15 cellular contexts compared by ENCODE assay signal in the genomic region with DNA sequence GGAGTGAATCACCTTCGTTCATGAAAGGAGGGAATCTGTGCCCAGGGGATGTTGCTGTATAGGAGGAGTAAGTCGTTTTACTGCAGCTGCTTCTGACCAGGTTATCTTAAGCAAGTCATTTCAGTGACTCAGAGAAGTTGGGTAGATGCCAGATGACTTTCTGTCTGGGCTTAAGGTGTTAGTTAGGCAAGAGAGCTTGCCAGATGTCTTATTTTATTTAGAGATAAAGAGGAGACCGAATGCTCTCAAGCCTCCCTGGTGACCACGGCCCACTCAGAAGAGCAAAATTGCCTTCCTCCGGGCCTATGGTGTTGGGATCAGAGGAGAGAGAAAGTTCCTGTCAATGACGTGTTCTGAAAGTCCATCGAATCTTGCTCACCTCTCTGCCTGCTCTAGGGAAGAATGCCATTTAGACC. TPM values are rescaled to one million over a fixed set of nuclear protein-coding genes. Genes with fewer than 3 reads are reported as not detected.
DNase-seq lines count a peak whose midpoint lies in the region; ATAC-seq, FAIRE-seq and TF ChIP-seq lines count a peak whose summit lies in the region.
"Had no signal": no experiment of that assay in that cellular context is flagged by ENCODE, and none has a peak within 500 bp of the region (broad histone marks: within the 10 kb centered on the region; RNA-seq: fewer than 3 reads in every experiment).

No MANE protein-coding gene starts in this region.

- intact Hi-C loops in activated T-helper 2 cell treated with anti-CD3 and anti-CD28 coated beads, Interferon-gamma antibody, Interleukin-2, Interleukin-4, amounts not matched to agents 10 μg/mL and 5 μg/mL and 100 μg/mL, durations not matched to agents 14 hours and 24 hours and 36 hours (cut with micrococcal nuclease) = no loop called here

- no peaks in the 10 kb centered on the region for H3K27me3 ChIP-seq in bronchial epithelial cell (ENCODE audit: control insufficient read depth, insufficient read depth, low read length)
- H3K27me3 ChIP-seq in osteoblast (ENCODE audit: insufficient read depth, low read length) = no peaks in the 10 kb centered on the region
- no peaks in the 10 kb centered on the region for H3K27me3 ChIP-seq in right atrium auricular region
- H3K27me3 ChIP-seq: ovary, upper lobe of left lung had no signal

- peaks cover 21% of the 10 kb centered on the region for H3K27me3 Mint-ChIP-seq in activated T-helper 2 cell treated with anti-CD3 and anti-CD28 coated beads, Interferon-gamma antibody, Interleukin-2, Interleukin-4, amounts not matched to agents 10 μg/mL and 5 μg/mL and 100 μg/mL, durations not matched to agents 14 hours and 24 hours and 36 hours (ENCODE audit: low read depth)

- H3K4me1 Mint-ChIP-seq in activated T-helper 2 cell treated with anti-CD3 and anti-CD28 coated beads, Interferon-gamma antibody, Interleukin-2, Interleukin-4, amounts not matched to agents 10 μg/mL and 5 μg/mL and 100 μg/mL, durations not matched to agents 14 hours and 24 hours and 36 hours (ENCODE audit: low read depth) = peaks cover 3% of the 10 kb centered on the region

- H3K4me3 Mint-ChIP-seq in activated T-helper 2 cell treated with anti-CD3 and anti-CD28 coated beads, Interferon-gamma antibody, Interleukin-2, Interleukin-4, amounts not matched to agents 10 μg/mL and 5 μg/mL and 100 μg/mL, durations not matched to agents 14 hours and 24 hours and 36 hours (ENCODE audit: low read depth) = no peak overlapping the region

- no peak for ATAC-seq in GM21528 (IDR thresholded peaks at IDR 0.05; ENCODE audit: low FRiP score, unreplicated experiment)
- ATAC-seq: left lobe of liver had no signal

- H4K20me1 ChIP-seq in osteoblast (ENCODE audit: insufficient read depth, low read length) = no peaks in the 10 kb centered on the region

- H3K27ac Mint-ChIP-seq in activated T-helper 2 cell treated with anti-CD3 and anti-CD28 coated beads, Interferon-gamma antibody, Interleukin-2, Interleukin-4, amounts not matched to agents 10 μg/mL and 5 μg/mL and 100 μg/mL, durations not matched to agents 14 hours and 24 hours and 36 hours = no peak overlapping the region

- peak overlapping the region; percentile 34 for H3K4me2 ChIP-seq in osteoblast (ENCODE audit: insufficient read depth, low read length)

- H3K36me3 Mint-ChIP-seq in activated T-helper 2 cell treated with anti-CD3 and anti-CD28 coated beads, Interferon-gamma antibody, Interleukin-2, Interleukin-4, amounts not matched to agents 10 μg/mL and 5 μg/mL and 100 μg/mL, durations not matched to agents 14 hours and 24 hours and 36 hours (ENCODE audit: low read depth) = no peaks in the 10 kb centered on the region

- H3K36me3 ChIP-seq in bronchial epithelial cell (ENCODE audit: control insufficient read depth, insufficient read depth, low read length) (no peaks in the 10 kb centered on the region), osteoblast (ENCODE audit: insufficient read depth, low read length) (no peaks in the 10 kb centered on the region), right atrium auricular region (no peaks in the 10 kb centered on the region)
- H3K36me3 ChIP-seq: ovary, upper lobe of left lung had no signal

- H2AFZ ChIP-seq in osteoblast (ENCODE audit: low read length) = no peak overlapping the region

- no peak overlapping the region for H3K4me3 ChIP-seq in bronchial epithelial cell (ENCODE audit: low read depth, low read length)
- no peak overlapping the region for H3K4me3 ChIP-seq in osteoblast (ENCODE audit: insufficient read depth, low read length)
- H3K4me3 ChIP-seq in right atrium auricular region = no peak overlapping the region
- H3K4me3 ChIP-seq: ovary, upper lobe of left lung had no signal

- H3K4me1 ChIP-seq in osteoblast (ENCODE audit: insufficient read depth, low read length) = peaks cover 4% of the 10 kb centered on the region
- H3K4me1 ChIP-seq in right atrium auricular region = no peaks in the 10 kb centered on the region
- H3K4me1 ChIP-seq: upper lobe of left lung had no signal

- TF ChIP-seq CTCF in bronchial epithelial cell (IDR thresholded peaks at IDR 0.05; ENCODE audit: insufficient read depth, low read length, severe bottlenecking) = no peak
- TF ChIP-seq CTCF in osteoblast (IDR thresholded peaks at IDR 0.05; ENCODE audit: extremely low read depth, low read depth, low read length) = no peak
- no peak for TF ChIP-seq CTCF in right atrium auricular region (IDR thresholded peaks at IDR 0.05)

- no peaks in the 10 kb centered on the region for H3K79me2 ChIP-seq in osteoblast (ENCODE audit: insufficient read depth, low read length)

- peak; percentile 26 for DNase-seq in GM03348 (ENCODE audit: low spot score)
- DNase-seq in NCI-H226 = peak; percentile 98
- DNase-seq in bronchial epithelial cell (ENCODE audit: low read depth) = peak; percentile 100
- peak; percentile 58 for DNase-seq in osteoblast (ENCODE audit: insufficient read length, low spot score, missing footprints)
- no peak for DNase-seq in foreskin melanocyte
- DNase-seq in activated T-helper 2 cell treated with anti-CD3 and anti-CD28 coated beads, Interferon-gamma antibody, Interleukin-2, Interleukin-4, amounts not matched to agents 10 μg/mL and 5 μg/mL and 100 μg/mL, durations not matched to agents 14 hours and 24 hours and 36 hours (ENCODE audit: low spot score) = no peak
- DNase-seq in right atrium auricular region (ENCODE audit: low spot score) = no peak
- DNase-seq: activated naive CD4-positive, alpha-beta T cell treated with Interleukin-2 at 50 U/mL for 16 hours; DMS79; effector CD8-positive, alpha-beta T cell; NCI-H146; ovary; upper lobe of left lung had no signal

- no peak for FAIRE-seq in bronchial epithelial cell (lab: Jason Lieb, UNC)

- H3K9me3 ChIP-seq in osteoblast (ENCODE audit: low read depth, low read length) = no peaks in the 10 kb centered on the region
- no peaks in the 10 kb centered on the region for H3K9me3 ChIP-seq in right atrium auricular region
- H3K9me3 ChIP-seq: ovary, upper lobe of left lung had no signal

- peak overlapping the region; percentile 4 for H3K27ac ChIP-seq in osteoblast (ENCODE audit: low read depth, low read length)
- no peak overlapping the region for H3K27ac ChIP-seq in right atrium auricular region
- H3K27ac ChIP-seq: ovary, upper lobe of left lung had no signal

- no peaks in the 10 kb centered on the region for H3K9me3 Mint-ChIP-seq in activated T-helper 2 cell treated with anti-CD3 and anti-CD28 coated beads, Interferon-gamma antibody, Interleukin-2, Interleukin-4, amounts not matched to agents 10 μg/mL and 5 μg/mL and 100 μg/mL, durations not matched to agents 14 hours and 24 hours and 36 hours

RNA-seq across cellular contexts. Expression of a gene that starts 16.3 kb away (rescaled TPM):
- 2.1 and 3.5 TPM in 2 replicates for total RNA-seq in bronchial epithelial cell
- 16.3 and 20.0 TPM in 2 replicates for total RNA-seq in osteoblast
- 37.7 and 41.3 TPM in 2 replicates for total RNA-seq in activated T-helper 2 cell treated with anti-CD3 and anti-CD28 coated beads, Interferon-gamma antibody, Interleukin-2, Interleukin-4, amounts not matched to agents 10 μg/mL and 5 μg/mL and 100 μg/mL, durations not matched to agents 14 hours and 24 hours and 36 hours
- 10 to 100 TPM in 1 of 2 donors, 1 to 10 TPM in 1; 8.5 to 16.9 TPM for total RNA-seq in right atrium auricular region

Comparison
In these comparisons a context has a peak if more than half of its experiments do, and no peak if none do; other contexts are left out.
1. DNase-seq: peak in GM03348 (single experiment), NCI-H226 (single experiment), bronchial epithelial cell (single experiment) and osteoblast (single experiment); none in foreskin melanocyte (single experiment), activated T-helper 2 cell treated with anti-CD3 and anti-CD28 coated beads, Interferon-gamma antibody, Interleukin-2, Interleukin-4, amounts not matched to agents 10 μg/mL and 5 μg/mL and 100 μg/mL, durations not matched to agents 14 hours and 24 hours and 36 hours (single experiment) and right atrium auricular region (single experiment).